8 cellular contexts compared by ENCODE assay signal in the genomic region with DNA sequence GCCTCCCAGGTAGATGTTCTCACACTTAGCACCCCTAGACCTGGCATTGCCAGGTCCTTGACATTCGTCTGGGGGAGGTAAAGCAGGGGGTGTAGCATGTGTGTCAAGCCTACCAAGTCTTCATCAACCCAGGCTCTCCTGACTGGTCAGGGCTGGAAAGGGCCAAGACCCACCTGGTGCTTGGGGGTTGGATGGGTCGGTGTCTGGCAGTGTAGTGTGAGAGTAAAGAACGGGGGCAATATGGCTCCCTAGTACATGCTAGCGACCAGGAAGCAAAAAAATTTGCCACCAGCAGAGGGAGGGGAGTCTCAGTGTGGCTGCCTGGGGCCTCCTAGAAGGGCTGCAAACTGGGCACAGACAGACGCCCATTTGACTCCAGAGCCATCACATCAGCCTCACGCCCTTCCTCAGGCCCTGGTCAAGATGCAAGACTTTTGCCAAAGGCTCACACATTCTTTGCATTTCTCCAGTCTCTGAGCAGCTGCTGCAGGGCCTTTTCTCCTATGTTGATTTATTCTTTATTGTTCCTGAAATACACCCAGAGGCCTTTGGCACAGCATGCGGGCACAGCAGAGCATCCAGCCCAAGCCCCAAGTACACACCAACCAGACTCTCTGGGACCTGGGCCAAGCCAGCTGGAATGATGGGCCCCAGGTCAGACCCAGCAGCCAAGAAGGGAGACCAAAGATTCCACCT. TPM values are rescaled to one million over a fixed set of nuclear protein-coding genes. Genes with fewer than 3 reads are reported as not detected.
DNase-seq lines count a peak whose midpoint lies in the region; ATAC-seq and TF ChIP-seq lines count a peak whose summit lies in the region.

No MANE protein-coding gene starts in this region.

- DNase-seq in BJ (ENCODE audit: low read depth) (peak; percentile 63), HT-29 (ENCODE audit: low spot score) (peak; percentile 61), fibroblast of the aortic adventitia (ENCODE audit: low read depth) (peak; percentile 89), trophoblast cell (peak; percentile 87 to 88), NCI-H128 (lab: John Stamatoyannopoulos, UW; ENCODE audit: unreplicated experiment) (no peak), 8988T (no peak), Kasumi-1 (lab: John Stamatoyannopoulos, UW) (no peak)
- no peak for DNase-seq in activated T-cell treated with anti-CD3 and anti-CD28 coated beads, Interleukin-2, amount 50 U/mL, for 4 hours

- peaks cover 64 to 70% of the 10 kb centered on the region in 2 experiments for H3K4me1 ChIP-seq in trophoblast cell (ENCODE audit: control insufficient read depth in 1 of 2, insufficient read depth in 2 of 2, low read length in 2 of 2)

- peak overlapping the region; percentile 24 for H3K4me3 Mint-ChIP-seq in activated T-cell treated with anti-CD3 and anti-CD28 coated beads, Interleukin-2, amount 50 U/mL, for 4 hours

- peak overlapping the region; percentile 48 for H3K4ac ChIP-seq in trophoblast cell (ENCODE audit: low read depth, low read length)

- no peak overlapping the region for H2BK12ac ChIP-seq in trophoblast cell (ENCODE audit: low read length)

- CTCF ChIA-PET in BJ (lab: Yijun Ruan, JAX) = interaction anchor here (1.3 to 4.4 kb wide), 7 partner anchors 10 to 95 kb away, joined by 3 to 23 read pairs (median 11); no protein-coding TSS in a partner anchor

- no peak overlapping the region for H4K12ac ChIP-seq in trophoblast cell (ENCODE audit: low read depth, low read length)

- peaks cover 98% of the 10 kb centered on the region for H3K4me1 Mint-ChIP-seq in activated T-cell treated with anti-CD3 and anti-CD28 coated beads, Interleukin-2, amount 50 U/mL, for 4 hours (ENCODE audit: low read depth)

- peaks cover 24% of the 10 kb centered on the region for H3K79me1 ChIP-seq in trophoblast cell (ENCODE audit: low read length)

- peak overlapping the region; percentile 26 for H2BK120ac ChIP-seq in trophoblast cell (ENCODE audit: insufficient read depth, low read length, poor library complexity)

- H3K4me3 ChIP-seq in BJ (ENCODE audit: low read depth, low read length) (no peak overlapping the region), fibroblast of the aortic adventitia (ENCODE audit: low read depth, low read length) (no peak overlapping the region), trophoblast cell (ENCODE audit: low read depth, low read length) (no peak overlapping the region)

- H3K27ac ChIP-seq in trophoblast cell (ENCODE audit: low read depth, low read length) = peak overlapping the region; percentile 72

- no peak for ATAC-seq in activated T-cell treated with anti-CD3 and anti-CD28 coated beads, Interleukin-2, amount 50 U/mL, for 4 hours

- H4K8ac ChIP-seq in trophoblast cell (ENCODE audit: low read depth, low read length) = no peak overlapping the region

- TF ChIP-seq CTCF in BJ (IDR thresholded peaks at IDR 0.05; ENCODE audit: insufficient read depth, low read depth, low read length) (peak; percentile 47), fibroblast of the aortic adventitia (IDR thresholded peaks at IDR 0.05; ENCODE audit: insufficient read depth, low read length) (peak; percentile 45)

- no peak overlapping the region for H2AFZ ChIP-seq in trophoblast cell (ENCODE audit: insufficient read depth, low read length, poor library complexity)

- no peaks in the 10 kb centered on the region for H3K9me3 Mint-ChIP-seq in activated T-cell treated with anti-CD3 and anti-CD28 coated beads, Interleukin-2, amount 50 U/mL, for 4 hours

- H3K9me3 ChIP-seq in trophoblast cell (ENCODE audit: insufficient read depth, low read depth, low read length) = no peaks in the 10 kb centered on the region

- H3K27me3 ChIP-seq in BJ (ENCODE audit: control insufficient read depth, insufficient read depth, low read length) (no peaks in the 10 kb centered on the region), trophoblast cell (ENCODE audit: insufficient read depth, low read length) (no peaks in the 10 kb centered on the region)

- H3K23ac ChIP-seq in trophoblast cell (ENCODE audit: low read length) = no peak overlapping the region

- H3K27me3 Mint-ChIP-seq in activated T-cell treated with anti-CD3 and anti-CD28 coated beads, Interleukin-2, amount 50 U/mL, for 4 hours (ENCODE audit: low read depth) = no peaks in the 10 kb centered on the region

- H2BK5ac ChIP-seq in trophoblast cell (ENCODE audit: low read depth, low read length, poor library complexity) = peak overlapping the region; percentile 58

- no CpG with 5 or more reads among the region's 7 CpGs for WGBS in trophoblast cell (ENCODE audit: extremely low coverage, insufficient coverage, insufficient read length)

- H2AK5ac ChIP-seq in trophoblast cell (ENCODE audit: low read length) = no peak overlapping the region

- no peaks in the 10 kb centered on the region for H3K36me3 Mint-ChIP-seq in activated T-cell treated with anti-CD3 and anti-CD28 coated beads, Interleukin-2, amount 50 U/mL, for 4 hours (ENCODE audit: insufficient read depth)

- H3K18ac ChIP-seq in trophoblast cell (ENCODE audit: low read length) = peak overlapping the region; percentile 19

- H4K91ac ChIP-seq in trophoblast cell (ENCODE audit: low read depth, low read length) = peak overlapping the region; percentile 45

- no peaks in the 10 kb centered on the region; the same call in 1 of the 2 replicates for H3K36me3 ChIP-seq in BJ (ENCODE audit: control insufficient read depth, insufficient read depth, low read length)
- H3K36me3 ChIP-seq in trophoblast cell (ENCODE audit: control insufficient read depth in 1 of 2, insufficient read depth in 2 of 2, low read length in 2 of 2) = no peaks in the 10 kb centered on the region

- no peak overlapping the region for H3K14ac ChIP-seq in trophoblast cell (ENCODE audit: low read length)

- no peak overlapping the region for H3K9ac ChIP-seq in trophoblast cell (ENCODE audit: low read length)

- H3K4me2 ChIP-seq in trophoblast cell (ENCODE audit: low read length) = peak overlapping the region; percentile 0

- POLR2A ChIA-PET in BJ (lab: Charles Lee) = interaction anchor here (0.5 to 0.6 kb wide), 2 partner anchors 34 to 44 kb away, joined by 3 to 8 read pairs; no protein-coding TSS in a partner anchor

- H3K79me2 ChIP-seq in trophoblast cell (ENCODE audit: control insufficient read depth, insufficient read depth, low read length, poor library complexity) = peaks cover 28% of the 10 kb centered on the region

RNA-seq across cellular contexts. Expression of a gene that starts 38.3 kb away (rescaled TPM):
- polyA plus RNA-seq in BJ (2011; rRNA removed) = 8.8 and 11.6 TPM in 2 replicates
- 4.2 and 6.0 TPM in 2 replicates for polyA minus RNA-seq in BJ (2011; rRNA and poly(A)+ RNA removed)
- 6.3 and 7.5 TPM in 2 replicates for total RNA-seq in HT-29 (2014; rRNA removed; shearing (Covaris generic))
- total RNA-seq in activated T-cell treated with anti-CD3 and anti-CD28 coated beads, Interleukin-2, amount 50 U/mL, for 4 hours = 10 to 100 TPM; 41.0 to 55.2 (median 50.8) TPM
- total RNA-seq in fibroblast of the aortic adventitia (ENCODE audit: low replicate concordance) = 27.9 and 44.2 TPM in 2 replicates
- polyA plus RNA-seq in trophoblast cell (2013) = 19.1 and 19.3 TPM in 2 replicates

Comparison
In these comparisons a context has a peak if more than half of its experiments do, and no peak if none do; other contexts are left out.
1. DNase-seq: peak in BJ (single experiment), HT-29 (single experiment), fibroblast of the aortic adventitia (single experiment) and trophoblast cell (2 of 2); none in activated T-cell treated with anti-CD3 and anti-CD28 coated beads, Interleukin-2, amount 50 U/mL, for 4 hours (single experiment), NCI-H128 (single experiment), 8988T (single experiment) and Kasumi-1 (0 of 2).